Comparison of ENCODE assay signal across 1 cellular context in the genomic region with DNA sequence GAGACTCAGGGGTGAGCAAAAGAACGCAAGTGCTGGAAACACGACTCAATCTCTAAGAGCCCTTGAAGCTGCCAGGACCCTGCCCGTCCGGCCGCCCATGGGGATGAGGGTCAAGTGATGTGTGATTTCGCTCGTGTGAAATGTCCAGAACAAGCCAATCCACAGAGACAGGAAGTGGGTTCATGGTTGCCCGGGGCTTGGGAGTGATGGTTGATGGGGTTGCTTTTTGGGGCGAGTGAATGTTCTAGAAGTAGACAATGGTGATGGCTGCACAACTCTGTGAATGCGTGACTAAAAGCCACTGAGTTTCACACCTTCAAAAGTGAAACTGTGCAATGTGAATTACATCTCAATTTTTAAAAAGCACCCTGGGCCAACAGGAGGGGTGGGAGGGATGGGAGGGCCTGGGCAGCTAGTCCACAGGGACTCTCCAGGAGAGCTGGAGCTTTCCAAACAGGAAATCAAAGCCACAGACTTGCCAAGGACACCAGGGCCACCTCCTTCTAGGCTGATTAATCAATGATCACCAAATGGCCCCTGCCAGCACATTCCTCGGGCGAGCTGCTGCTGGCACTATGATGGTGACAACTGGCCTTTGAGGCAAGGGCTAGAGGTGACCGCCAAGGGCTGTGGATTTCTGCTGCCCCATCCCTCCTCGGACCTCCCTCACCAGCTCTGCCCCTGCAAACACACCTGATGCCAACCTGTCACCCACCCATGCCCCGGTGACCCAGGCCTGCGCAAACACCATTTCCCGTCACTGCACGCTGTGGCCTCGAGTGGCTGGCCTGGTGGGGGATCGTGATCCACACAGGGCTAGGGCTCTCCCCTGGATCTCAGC.
TF ChIP-seq lines count a peak whose summit lies in the region.

No MANE protein-coding gene starts in this region.

TF ChIP-seq in GM12878, 131 proteins besides CTCF, POLR2A, EP300 and RAD21 (continued from another document):
- peak; percentile 50; the same call in 1 of the 2 replicates for TF ChIP-seq MLLT1 (IDR thresholded peaks at IDR 0.05)
- TF ChIP-seq MXI1 (IDR thresholded peaks at IDR 0.05; ENCODE audit: low read depth, low read length): no peak
